In genomic region chr2:6880200-6880733, GRCh38 we compare ENCODE assay signal across 1 cellular context.
A peak's percentile ranks its signal among the peaks of the same experiment; 100 is the strongest.
TF ChIP-seq lines count a peak whose summit lies in the region.

No MANE protein-coding gene starts in this region.

TF ChIP-seq in K562, 482 proteins besides CTCF, POLR2A, EP300 and RAD21 (continues in another document):
- TF ChIP-seq ZNF830 (CRISPR knock-in tag; IDR thresholded peaks at IDR 0.05) (0 out of 2 replicates have a peak, but pooled peaks have one; percentile 35), ZNF12 (CRISPR knock-in tag; IDR thresholded peaks at IDR 0.05) (no peak), USF2 (CRISPR knock-in tag; IDR thresholded peaks at IDR 0.05) (no peak), HBP1 (CRISPR knock-in tag; IDR thresholded peaks at IDR 0.05) (no peak), MIER1 (IDR thresholded peaks at IDR 0.05; ENCODE audit: low read depth) (0 out of 2 replicates have a peak, but pooled peaks have one; percentile 41), TCF3 (CRISPR knock-in tag; IDR thresholded peaks at IDR 0.05) (peak; percentile 96), DPF2 (IDR thresholded peaks at IDR 0.05) (peak; percentile 97), ZNF583 (CRISPR knock-in tag; IDR thresholded peaks at IDR 0.05) (no peak), ZMIZ1 (IDR thresholded peaks at IDR 0.05; ENCODE audit: low read depth in 2 of 2, low read length in 2 of 2) (no peak), KHSRP (IDR thresholded peaks at IDR 0.05) (0 out of 2 replicates have a peak, but pooled peaks have one; percentile 27), NR4A1 (CRISPR knock-in tag; IDR thresholded peaks at IDR 0.05) (no peak), NR4A1 (tag; IDR thresholded peaks at IDR 0.05) (no peak), C11orf30 (IDR thresholded peaks at IDR 0.05; ENCODE audit: low read depth) (no peak), ZNF175 (CRISPR knock-in tag; IDR thresholded peaks at IDR 0.05; ENCODE audit: low read depth) (no peak), XRCC4 (IDR thresholded peaks at IDR 0.05; ENCODE audit: extremely low read depth, insufficient read depth, insufficient read length) (no peak), PATZ1 (CRISPR knock-in tag; IDR thresholded peaks at IDR 0.05; ENCODE audit: borderline replicate concordance) (no peak), ID3 (CRISPR knock-in tag; IDR thresholded peaks at IDR 0.05) (no peak), ID3 (tag; IDR thresholded peaks at IDR 0.05) (peak; percentile 75; the same call in 1 of the 2 replicates), ZEB2 (IDR thresholded peaks at IDR 0.05) (peak; percentile 63), ZNF3 (CRISPR knock-in tag; IDR thresholded peaks at IDR 0.05) (no peak), ARNT (IDR thresholded peaks at IDR 0.05) (0 out of 4 replicates have a peak, but pooled peaks of 1 of the 2 experiments have one; percentile 47), MECOM (CRISPR knock-in tag; IDR thresholded peaks at IDR 0.05) (no peak; the same call in 1 of the 2 replicates), SPI1 (IDR thresholded peaks at IDR 0.05; ENCODE audit: borderline replicate concordance, low read depth, low read length) (peak; percentile 61; the same call in 1 of the 2 replicates), CBX3 (IDR thresholded peaks at IDR 0.05; ENCODE audit: borderline replicate concordance in 1 of 2, low read length in 2 of 2) (peak in 1 of 2 experiments; percentile 73; a peak in 2 of 3 replicates), ARID1B (IDR thresholded peaks at IDR 0.05) (peak; percentile 97), TRIM24 (IDR thresholded peaks at IDR 0.05) (peak; percentile 91 to 95), SRSF1 (IDR thresholded peaks at IDR 0.05; ENCODE audit: low read depth, low read length) (no peak), CREB3 (tag; conservative IDR thresholded peaks at IDR 0.05; ENCODE audit: low read depth) (0 out of 2 replicates have a peak, but pooled peaks have one; percentile 48), RCOR1 (IDR thresholded peaks at IDR 0.05; ENCODE audit: borderline replicate concordance in 1 of 2, low read depth in 2 of 2, low read length in 2 of 2) (peak in 1 of 2 experiments; percentile 83; a peak in 3 of 4 replicates), LCOR (CRISPR knock-in tag; IDR thresholded peaks at IDR 0.05) (peak; percentile 71; the same call in 1 of the 2 replicates), BCOR (IDR thresholded peaks at IDR 0.05) (peak; percentile 68; the same call in 1 of the 2 replicates), CEBPB (tag; IDR thresholded peaks at IDR 0.05) (no peak), NFIC (IDR thresholded peaks at IDR 0.05) (peak; percentile 86), POLR2AphosphoS5 (IDR thresholded peaks at IDR 0.05; ENCODE audit: control insufficient read depth, insufficient read depth, low read depth, low read length) (peak; percentile 83), FOXM1 (IDR thresholded peaks at IDR 0.05; ENCODE audit: low read depth) (peak; percentile 84), FOXM1 (CRISPR knock-in tag; IDR thresholded peaks at IDR 0.05; ENCODE audit: low read depth) (no peak), CREBBP (IDR thresholded peaks at IDR 0.05; ENCODE audit: low read depth, low read length) (no peak), MLX (CRISPR knock-in tag; conservative IDR thresholded peaks at IDR 0.05) (no peak), SMARCA5 (IDR thresholded peaks at IDR 0.05) (no peak; the same call in 1 of the 2 replicates), ATF7 (IDR thresholded peaks at IDR 0.05) (peak; percentile 53; the same call in 1 of the 2 replicates), MXI1 (IDR thresholded peaks at IDR 0.05; ENCODE audit: low read depth, low read length) (no peak), NCOA2 (IDR thresholded peaks at IDR 0.05; ENCODE audit: partially characterized antibody in 2 of 2) (peak in 1 of 2 experiments; percentile 61), PKNOX1 (IDR thresholded peaks at IDR 0.05) (peak; percentile 67), ZNF77 (CRISPR knock-in tag; IDR thresholded peaks at IDR 0.05) (no peak), HMBOX1 (IDR thresholded peaks at IDR 0.05) (peak; percentile 67; the same call in 1 of the 2 replicates), ZKSCAN3 (CRISPR knock-in tag; IDR thresholded peaks at IDR 0.05) (no peak), MTF1 (CRISPR knock-in tag; IDR thresholded peaks at IDR 0.05; ENCODE audit: borderline replicate concordance) (no peak), TEAD1 (CRISPR knock-in tag; IDR thresholded peaks at IDR 0.05) (peak in 1 of 2 experiments; percentile 4; a peak in 1 of 4 replicates), NBN (IDR thresholded peaks at IDR 0.05; ENCODE audit: low read depth) (peak; percentile 86), MBD2 (IDR thresholded peaks at IDR 0.05; ENCODE audit: borderline replicate concordance, low read depth) (peak; percentile 49; the same call in 1 of the 2 replicates), HDAC3 (IDR thresholded peaks at IDR 0.05; ENCODE audit: borderline replicate concordance, partially characterized antibody) (peak; percentile 89), ZNF24 (IDR thresholded peaks at IDR 0.05) (peak; percentile 43; the same call in 1 of the 2 replicates), CHD4 (IDR thresholded peaks at IDR 0.05; ENCODE audit: insufficient read depth, insufficient replicate concordance, low read depth, low read length, poor library complexity, severe bottlenecking) (no peak)
